Comparison of ENCODE assay signal across 12 cellular contexts in genomic region chr4:14157262-14157661, GRCh38.
DNase-seq lines count a peak whose midpoint lies in the region; ATAC-seq and TF ChIP-seq lines count a peak whose summit lies in the region.
"Had no signal": no experiment of that assay in that cellular context is flagged by ENCODE, and none has a peak within 500 bp of the region (broad histone marks: within the 10 kb centered on the region; RNA-seq: fewer than 3 reads in every experiment).

No MANE protein-coding gene starts in this region.

- no peaks in the 10 kb centered on the region for H4K20me1 ChIP-seq in PC-9 (ENCODE audit: insufficient read depth)

- no peaks in the 10 kb centered on the region for H3F3A ChIP-seq in PC-9 (ENCODE audit: insufficient read depth, low read depth)

- intact Hi-C loops in PC-9 (cut with micrococcal nuclease; ENCODE audit: unreplicated experiment) = no loop called here

- H3K4me3 ChIP-seq in PC-9 = no peak overlapping the region
- H3K4me3 ChIP-seq: uterus had no signal

- no peak overlapping the region for H3K27ac ChIP-seq in PC-9
- H3K27ac ChIP-seq: uterus had no signal

- no peak overlapping the region for H3K4me2 ChIP-seq in PC-9

- H3K27me3 ChIP-seq in PC-9 (ENCODE audit: insufficient read depth, low read depth) = no peaks in the 10 kb centered on the region
- H3K27me3 ChIP-seq: uterus had no signal

- H3K4me1 ChIP-seq in PC-9 (replicated peaks; ENCODE audit: insufficient read depth) = no peaks in the 10 kb centered on the region
- H3K4me1 ChIP-seq: uterus had no signal

- no TSS peak for BruUV-seq in PC-9 (replicated peaks; lab: Mats Ljungman, UMichigan)

- DNase-seq in PC-9 (no peak), NCI-H2171 (lab: John Stamatoyannopoulos, UW) (no peak), iPS-NIHi7 (ENCODE audit: extremely low spot score) (no peak)
- DNase-seq: stimulated activated CD4-positive, alpha-beta T cell treated with anti-CD3 and anti-CD28 coated beads, Interleukin-4, amount 100 ng/mL, for 1 hour; stimulated activated naive CD4-positive, alpha-beta T cell; uterus had no signal

- POLR2A ChIA-PET in PC-9 (lab: Charles Lee; ENCODE audit: unreplicated experiment) = interaction anchor here (0.6 kb wide), 1 partner anchor 44 kb away, joined by 4 read pairs; no protein-coding TSS in a partner anchor

- H3K9me2 ChIP-seq in PC-9 (ENCODE audit: insufficient read depth) = no peaks in the 10 kb centered on the region

- no peaks in the 10 kb centered on the region for H3K9me3 ChIP-seq in PC-9 (ENCODE audit: insufficient read depth, low read depth)
- H3K9me3 ChIP-seq: uterus had no signal

- CTCF ChIA-PET in PC-9 (lab: Charles Lee) = no interaction called here

- no peaks in the 10 kb centered on the region for H3K36me3 ChIP-seq in PC-9 (ENCODE audit: low read depth)
- H3K36me3 ChIP-seq: uterus had no signal

- ATAC-seq in GM18498 (IDR thresholded peaks at IDR 0.05; ENCODE audit: unreplicated experiment) (peak; percentile 61), GM19463 (IDR thresholded peaks at IDR 0.05; ENCODE audit: unreplicated experiment) (peak; percentile 40), HG02798 (IDR thresholded peaks at IDR 0.05; ENCODE audit: poor library complexity, unreplicated experiment) (peak; percentile 47), HG03378 (IDR thresholded peaks at IDR 0.05; ENCODE audit: unreplicated experiment) (peak; percentile 66), GM19324 (IDR thresholded peaks at IDR 0.05; ENCODE audit: low FRiP score, unreplicated experiment) (no peak)
- ATAC-seq: SK-N-SH treated with all-trans-retinoic acid at 6 μM for 48 hours had no signal

- no peak for TF ChIP-seq CTCF in PC-9 (conservative IDR thresholded peaks at IDR 0.05)

- H3K79me2 ChIP-seq in PC-9 (ENCODE audit: low read depth) = no peaks in the 10 kb centered on the region

- no peak overlapping the region for H2AFZ ChIP-seq in PC-9
